Comparison of ENCODE assay signal across 20 cellular contexts in genomic region chr16:57513371-57514102, GRCh38. TPM values are rescaled to one million over a fixed set of nuclear protein-coding genes. Genes with fewer than 3 reads are reported as not detected.
DNase-seq lines count a peak whose midpoint lies in the region; ATAC-seq and TF ChIP-seq lines count a peak whose summit lies in the region.
"Had no signal": no experiment of that assay in that cellular context is flagged by ENCODE, and none has a peak within 500 bp of the region (broad histone marks: within the 10 kb centered on the region; RNA-seq: fewer than 3 reads in every experiment).

No MANE protein-coding gene starts in this region.

- in situ Hi-C loops in transverse colon (cut with MboI; ENCODE audit: low pct_ligation_motif_present in 1 of 4, low pct_unique_long_range_greater_than_20kb in 1 of 4, low sequenced_read_pairs in 3 of 4): loop anchor here in 2 of 4 donors (10.0 kb wide), 2 partner anchors 89 to 209 kb away; no protein-coding TSS in a partner anchor

- no peak for TF ChIP-seq POLR2A in transverse colon (IDR thresholded peaks at IDR 0.05)

- H2AFZ ChIP-seq in SK-N-SH (ENCODE audit: low read depth) (no peak overlapping the region), PC-9 (no peak overlapping the region)
- H2AFZ ChIP-seq: GM23248 had no signal

- H3K4me3 ChIP-seq in SK-N-SH (ENCODE audit: low read depth in 2 of 2, low read length in 1 of 2) (no peak overlapping the region), lung (no peak overlapping the region), transverse colon (no peak overlapping the region), PC-9 (no peak overlapping the region)
- H3K4me3 ChIP-seq: GM23248 had no signal

- H3K9me2 ChIP-seq in SK-N-SH: no peaks in the 10 kb centered on the region
- H3K9me2 ChIP-seq in PC-9 (ENCODE audit: insufficient read depth): no peaks in the 10 kb centered on the region

- no peak for TF ChIP-seq RAD21 in SK-N-SH (IDR thresholded peaks at IDR 0.05; ENCODE audit: low read length)

- peak; percentile 39 for DNase-seq in DMS53 (lab: John Stamatoyannopoulos, UW)
- DNase-seq in DMS53 treated with DMSO at 0.1 percent for 48 hours (lab: John Stamatoyannopoulos, UW; ENCODE audit: unreplicated experiment): no peak
- DNase-seq in SK-N-SH: peak; percentile 19
- DNase-seq in lung (ENCODE audit: low spot score): peak; percentile 68
- peak; percentile 60 for DNase-seq in transverse colon
- no peak for DNase-seq in GOT3 (lab: John Stamatoyannopoulos, UW)
- DNase-seq in germinal center (ENCODE audit: low spot score): no peak
- no peak for DNase-seq in PC-9
- DNase-seq: activated effector memory CD4-positive, alpha-beta T cell treated with anti-CD3 and anti-CD28 coated beads, Interleukin-2, amount 50 U/mL, for 16 hours; anterior cingulate cortex; foreskin melanocyte; GM23248; mesendoderm; NCI-H1436; occipital lobe; SHP77 treated with DMSO at 0.1 percent for 48 hours had no signal

- TF ChIP-seq CTCF in SK-N-SH (IDR thresholded peaks at IDR 0.05): no peak
- TF ChIP-seq CTCF in lung (IDR thresholded peaks at IDR 0.05; ENCODE audit: control extremely low read depth, extremely low read depth): no peak
- no peak for TF ChIP-seq CTCF in transverse colon (IDR thresholded peaks at IDR 0.05)
- TF ChIP-seq CTCF in PC-9 (conservative IDR thresholded peaks at IDR 0.05): no peak

- H3K4me2 ChIP-seq in SK-N-SH (no peak overlapping the region), PC-9 (no peak overlapping the region)

- peak overlapping the region in 1 of 2 experiments; percentile 4; a peak in 1 of 4 replicates for H3K27ac ChIP-seq in SK-N-SH (ENCODE audit: low read depth in 2 of 2, low read length in 1 of 2)
- H3K27ac ChIP-seq in lung (ENCODE audit: low read depth in 1 of 2, low read length in 1 of 2): no peak overlapping the region
- peak overlapping the region in 3 of 4 donors; percentile 19 to 33 (median 23) for H3K27ac ChIP-seq in transverse colon
- H3K27ac ChIP-seq in PC-9: no peak overlapping the region
- H3K27ac ChIP-seq: 22Rv1, C4-2B, GM23248 had no signal

- no peak overlapping the region for H3K9ac ChIP-seq in SK-N-SH
- H3K9ac ChIP-seq: GM23248 had no signal

- peaks cover 0 to 47% of the 10 kb centered on the region in 2 experiments; a peak in 1 of 4 replicates for H3K4me1 ChIP-seq in SK-N-SH (ENCODE audit: control insufficient read depth in 1 of 2, insufficient read depth in 2 of 2, low read depth in 1 of 2, low read length in 1 of 2)
- peaks cover 0 to 5% of the 10 kb centered on the region in 2 donors for H3K4me1 ChIP-seq in lung (ENCODE audit: control insufficient read depth in 2 of 2, insufficient read depth in 2 of 2, low read length in 2 of 2)
- peaks cover 4 to 19% (median 11%) of the 10 kb centered on the region in 4 donors for H3K4me1 ChIP-seq in transverse colon
- H3K4me1 ChIP-seq in PC-9 (replicated peaks; ENCODE audit: insufficient read depth): no peaks in the 10 kb centered on the region

- no peaks in the 10 kb centered on the region for H4K20me1 ChIP-seq in SK-N-SH (ENCODE audit: insufficient read depth)
- H4K20me1 ChIP-seq in PC-9 (ENCODE audit: insufficient read depth): no peaks in the 10 kb centered on the region

- ATAC-seq in lung (ENCODE audit: insufficient read depth, low FRiP score): peak; percentile 50

- H3K79me2 ChIP-seq in SK-N-SH (ENCODE audit: insufficient read depth): no peaks in the 10 kb centered on the region
- H3K79me2 ChIP-seq in PC-9 (ENCODE audit: low read depth): no peaks in the 10 kb centered on the region

- H3K9me3 ChIP-seq in SK-N-SH (no peaks in the 10 kb centered on the region), lung (ENCODE audit: control insufficient read depth in 2 of 2, insufficient read depth in 1 of 2, low read length in 1 of 2) (no peaks in the 10 kb centered on the region), transverse colon (no peaks in the 10 kb centered on the region), PC-9 (ENCODE audit: insufficient read depth, low read depth) (no peaks in the 10 kb centered on the region)

- WGBS in SK-N-SH (ENCODE audit: low lambda C conversion rate): 73% methylated on average over 13 of the region's 14 CpGs
- WGBS in lung, 2 donors: 59 to 78% methylated on average over 14 of the region's 14 CpGs
- 42% methylated on average over 14 of the region's 14 CpGs; no CpG with 5 or more reads in 1 of the 2 donors for WGBS in transverse colon (ENCODE audit: low coverage in 1 of 2), 2 donors

- TF ChIP-seq EP300 in SK-N-SH (IDR thresholded peaks at IDR 0.05; ENCODE audit: borderline replicate concordance in 1 of 2, low read depth in 1 of 2, low read length in 1 of 2): no peak
- TF ChIP-seq EP300 in transverse colon (IDR thresholded peaks at IDR 0.05; ENCODE audit: low read depth): no peak

- H3K36me3 ChIP-seq in SK-N-SH (replicated peaks in 1 of 2; ENCODE audit: control insufficient read depth in 1 of 2, insufficient read depth in 2 of 2, low read length in 1 of 2): peaks cover 3 to 8% of the 10 kb centered on the region in 2 experiments
- peaks cover 0 to 2% of the 10 kb centered on the region in 2 donors for H3K36me3 ChIP-seq in lung (ENCODE audit: control insufficient read depth in 2 of 2, insufficient read depth in 2 of 2, low read length in 2 of 2)
- no peaks in the 10 kb centered on the region for H3K36me3 ChIP-seq in transverse colon
- H3K36me3 ChIP-seq in PC-9 (ENCODE audit: low read depth): no peaks in the 10 kb centered on the region

- no peaks in the 10 kb centered on the region for H3F3A ChIP-seq in SK-N-SH (replicated peaks; ENCODE audit: insufficient read depth)
- H3F3A ChIP-seq in PC-9 (ENCODE audit: insufficient read depth, low read depth): no peaks in the 10 kb centered on the region

- no peaks in the 10 kb centered on the region for H3K27me3 ChIP-seq in SK-N-SH (ENCODE audit: insufficient read depth)
- H3K27me3 ChIP-seq in lung (ENCODE audit: control insufficient read depth, insufficient read depth): no peaks in the 10 kb centered on the region
- no peaks in the 10 kb centered on the region for H3K27me3 ChIP-seq in transverse colon
- H3K27me3 ChIP-seq in PC-9 (ENCODE audit: insufficient read depth, low read depth): 0 out of 2 replicates have a peak, but pooled peaks cover 3% of the 10 kb centered on the region

- BruUV-seq in PC-9 (replicated peaks; lab: Mats Ljungman, UMichigan): no TSS peak

- CTCF ChIA-PET in SK-N-SH (lab: Yijun Ruan, JAX): interaction anchor here (1.1 to 23.0 kb wide), 5 partner anchors 21 to 213 kb away, joined by 3 to 426 read pairs (median 218); partner anchors contain the start of genes DOK4 and POLR2C
- CTCF ChIA-PET in PC-9 (lab: Charles Lee): no interaction called here

- intact Hi-C loops in transverse colon (cut with DNase I; ENCODE audit: low total_unique reads) (no loop called here), PC-9 (cut with micrococcal nuclease; ENCODE audit: unreplicated experiment) (no loop called here)

- POLR2A ChIA-PET in SK-N-SH (lab: Yijun Ruan, JAX) (interaction anchor here (1.9 to 2.4 kb wide), 2 partner anchors 29 to 41 kb away, joined by 9 to 10 read pairs; no protein-coding TSS in a partner anchor), PC-9 (lab: Charles Lee; ENCODE audit: unreplicated experiment) (no interaction called here)

TF ChIP-seq in SK-N-SH, 30 proteins besides CTCF, POLR2A, EP300 and RAD21:
- no peak for TF ChIP-seq TAF1 (IDR thresholded peaks at IDR 0.05; ENCODE audit: borderline replicate concordance, low read depth, low read length)
- TF ChIP-seq MXI1 (IDR thresholded peaks at IDR 0.05; ENCODE audit: low read depth, low read length): no peak
- no peak for TF ChIP-seq NRF1 (IDR thresholded peaks at IDR 0.05; ENCODE audit: low read depth, low read length)
- TF ChIP-seq SMC3 (IDR thresholded peaks at IDR 0.05; ENCODE audit: low read depth, low read length): no peak
- no peak for TF ChIP-seq FOXM1 (IDR thresholded peaks at IDR 0.05; ENCODE audit: low read depth)
- TF ChIP-seq NFIC (IDR thresholded peaks at IDR 0.05; ENCODE audit: borderline replicate concordance): no peak
- TF ChIP-seq RCOR1 (IDR thresholded peaks at IDR 0.05; ENCODE audit: low read length): no peak
- TF ChIP-seq JUND (IDR thresholded peaks at IDR 0.05): no peak
- no peak for TF ChIP-seq RXRA (IDR thresholded peaks at IDR 0.05; ENCODE audit: borderline replicate concordance, low read depth)
- no peak for TF ChIP-seq GATA2 (CRISPR knock-in tag; IDR thresholded peaks at IDR 0.05)

RNA-seq across cellular contexts. Expression of gene CCDC102A, which starts 22.8 kb away (rescaled TPM):
- polyA plus RNA-seq in SK-N-SH (2012; rRNA removed) (17.5 and 26.2 TPM in 2 replicates), lung (1 to 10 TPM; 3.6 to 4.8 TPM)
- polyA plus RNA-seq in SK-N-SH (2012; cell fraction: cytosol; rRNA removed): 13.1 and 17.1 TPM in 2 replicates
- polyA plus RNA-seq in SK-N-SH (2012; cell fraction: nucleus; rRNA removed): 20.7 and 31.8 TPM in 2 replicates
- total RNA-seq in lung (10 to 100 TPM in 1 of 2 donors, 1 to 10 TPM in 1; 9.1 to 14.0 TPM), transverse colon (10 to 100 TPM in 1 of 4 donors, 1 to 10 TPM in 3; 2.2 to 17.7 (median 3.7) TPM), PC-9 (2021) (8.1 and 11.8 TPM in 2 replicates)

RNA-seq across cellular contexts. Expression of gene DOK4, which starts 27.2 kb away (rescaled TPM):
- polyA plus RNA-seq in SK-N-SH (2012; rRNA removed) (28.4 and 36.9 TPM in 2 replicates), lung (10 to 100 TPM; 19.7 to 56.3 TPM)
- 15.8 and 25.8 TPM in 2 replicates for polyA plus RNA-seq in SK-N-SH (2012; cell fraction: cytosol; rRNA removed)
- polyA plus RNA-seq in SK-N-SH (2012; cell fraction: nucleus; rRNA removed): 45.1 and 47.5 TPM in 2 replicates
- total RNA-seq in lung (10 to 100 TPM; 45.9 to 58.2 TPM), transverse colon (100 to 1,000 TPM in 3 of 4 donors, 10 to 100 TPM in 1; 57.9 to 312 (median 143) TPM), PC-9 (2021) (27.4 and 38.7 TPM in 2 replicates)

RNA-seq across cellular contexts. Expression of gene ADGRG5, which starts 28.9 kb away (rescaled TPM):
- polyA plus RNA-seq in SK-N-SH (2012; rRNA removed) (0.02 and 0.03 TPM in 2 replicates), lung (under 1 TPM; 0.43 to 0.52 TPM)
- under 0.01 TPM in 2 replicates for polyA plus RNA-seq in SK-N-SH (2012; cell fraction: cytosol; rRNA removed)
- 0.04 and 0.05 TPM in 2 replicates for polyA plus RNA-seq in SK-N-SH (2012; cell fraction: nucleus; rRNA removed)
- total RNA-seq in lung (1 to 10 TPM in 1 of 2 donors, under 1 TPM in 1; 0.74 to 2.0 TPM), transverse colon (1 to 10 TPM in 2 of 4 donors, under 1 TPM in 1, not detected in 1; 0.41 to 1.9 (median 1.9) TPM), PC-9 (2021) (not detected in 2 replicates)
- total RNA-seq: chondrocyte, GM23248, occipital lobe, skeletal muscle tissue had no signal

RNA-seq across cellular contexts. Expression of gene POLR2C, which starts 51.1 kb away (rescaled TPM):
- polyA plus RNA-seq in SK-N-SH (2012; rRNA removed) (160 and 178 TPM in 2 replicates), lung (10 to 100 TPM; 65.8 to 75.4 TPM)
- polyA plus RNA-seq in SK-N-SH (2012; cell fraction: cytosol; rRNA removed): 117 and 162 TPM in 2 replicates
- 98.6 and 138 TPM in 2 replicates for polyA plus RNA-seq in SK-N-SH (2012; cell fraction: nucleus; rRNA removed)
- total RNA-seq in lung (100 to 1,000 TPM in 1 of 2 donors, 10 to 100 TPM in 1; 89.5 to 124 TPM), transverse colon (100 to 1,000 TPM in 1 of 4 donors, 10 to 100 TPM in 3; 39.2 to 104 (median 72.7) TPM), PC-9 (2021) (47.3 and 47.8 TPM in 2 replicates)

Comparison
In these comparisons a context has a peak if more than half of its experiments do, and no peak if none do; other contexts are left out.
1. DNase-seq: peak in DMS53 (single experiment), SK-N-SH (single experiment), lung (single experiment) and transverse colon (single experiment); none in DMS53 treated with DMSO at 0.1 percent for 48 hours (single experiment), GOT3 (single experiment), germinal center (single experiment) and PC-9 (0 of 2).
2. H3K27ac ChIP-seq: peak in transverse colon (3 of 4); none in lung (0 of 2) and PC-9 (single experiment).